11 cellular contexts compared by ENCODE assay signal in the genomic region with DNA sequence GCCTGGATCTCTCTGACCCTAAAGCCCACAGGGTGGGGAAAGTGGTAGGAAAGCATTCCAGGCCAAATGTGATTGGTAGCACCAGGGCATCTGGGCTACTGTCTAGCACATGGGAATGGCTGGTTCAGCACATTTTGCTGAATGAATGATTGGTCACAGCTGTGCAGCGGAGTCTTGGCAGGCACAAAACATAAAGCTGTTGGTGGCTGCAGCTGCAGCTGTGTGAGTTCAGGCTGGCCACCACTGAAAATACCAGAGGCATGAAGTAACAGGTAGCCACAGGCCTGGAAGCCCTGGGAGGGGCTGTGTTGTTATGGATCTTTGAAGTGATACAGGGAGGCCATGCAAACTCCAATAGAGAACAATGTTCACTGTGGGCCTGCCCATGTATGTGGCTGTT.
DNase-seq lines count a peak whose midpoint lies in the region; ATAC-seq and TF ChIP-seq lines count a peak whose summit lies in the region.
"Had no signal": no experiment of that assay in that cellular context is flagged by ENCODE, and none has a peak within 500 bp of the region (broad histone marks: within the 10 kb centered on the region; RNA-seq: fewer than 3 reads in every experiment).

No MANE protein-coding gene starts in this region.

- ATAC-seq in heart left ventricle, result peak; percentile 82 to 95 (median 88)
- no peak for ATAC-seq in HG03097 (IDR thresholded peaks at IDR 0.05; ENCODE audit: low FRiP score, unreplicated experiment)
- ATAC-seq in GM19455 (IDR thresholded peaks at IDR 0.05; ENCODE audit: unreplicated experiment), result no peak

- H3K9me3 ChIP-seq in heart left ventricle, result no peaks in the 10 kb centered on the region

- WGBS in heart left ventricle, 4 donors, result 76 to 95% (median 90%) methylated on average over 1 of the region's 1 CpG

- H3K4me1 ChIP-seq in heart left ventricle, result peaks cover 0 to 16% (median 8%) of the 10 kb centered on the region in 12 donors

- peak; percentile 15 for DNase-seq in H7
- DNase-seq in T1000 (lab: John Stamatoyannopoulos, UW), result peak; percentile 99
- peak in 4 of 5 donors; percentile 42 to 62 (median 50) for DNase-seq in heart left ventricle
- peak; percentile 48 for DNase-seq in retina
- DNase-seq in OCI-M2 (lab: John Stamatoyannopoulos, UW; ENCODE audit: unreplicated experiment), result no peak
- no peak for DNase-seq in activated gamma-delta T cell (lab: John Stamatoyannopoulos, UW)
- DNase-seq: activated CD4-positive, alpha-beta T cell treated with anti-CD3 and anti-CD28 coated beads for 48 hours; NCI-H2107 had no signal

- intact Hi-C loops in heart left ventricle (cut with DNase I), result loop anchor here in 5 of 10 donors (2.0 to 10.0 kb wide), 7 partner anchors 347 to 835 kb away; partner anchors contain the start of genes KCNMB4 (in 2 of the 5) and CNOT2 (in 1 of the 5)

- H3K36me3 ChIP-seq in H7 (replicated peaks; ENCODE audit: control insufficient read depth, insufficient read depth, low read length), result no peaks in the 10 kb centered on the region
- no peaks in the 10 kb centered on the region for H3K36me3 ChIP-seq in heart left ventricle

- H3K27ac ChIP-seq in heart left ventricle, result peak overlapping the region in 2 of 12 donors; percentile 23 to 36

- TF ChIP-seq CTCF in heart left ventricle (IDR thresholded peaks at IDR 0.05), result no peak

- H3K27me3 ChIP-seq in H7 (ENCODE audit: control insufficient read depth, insufficient read depth, low read length) (no peaks in the 10 kb centered on the region), heart left ventricle (no peaks in the 10 kb centered on the region)
- H3K27me3 ChIP-seq: dorsolateral prefrontal cortex had no signal

- TF ChIP-seq POLR2A in heart left ventricle (IDR thresholded peaks at IDR 0.05), result no peak

- H3K4me3 ChIP-seq in H7 (ENCODE audit: insufficient read depth, low read depth, low read length), result no peak overlapping the region
- H3K4me3 ChIP-seq in heart left ventricle, result no peak overlapping the region
- H3K4me3 ChIP-seq: dorsolateral prefrontal cortex had no signal

Comparison
In these comparisons a context has a peak if more than half of its experiments do, and no peak if none do; other contexts are left out.
1. DNase-seq: peak in H7 (single experiment), T1000 (single experiment), heart left ventricle (4 of 5) and retina (single experiment); none in OCI-M2 (single experiment) and activated gamma-delta T cell (single experiment).
2. ATAC-seq: peak in heart left ventricle (4 of 4); none in HG03097 (single experiment) and GM19455 (single experiment).